9 cellular contexts compared by ENCODE assay signal in the genomic region with DNA sequence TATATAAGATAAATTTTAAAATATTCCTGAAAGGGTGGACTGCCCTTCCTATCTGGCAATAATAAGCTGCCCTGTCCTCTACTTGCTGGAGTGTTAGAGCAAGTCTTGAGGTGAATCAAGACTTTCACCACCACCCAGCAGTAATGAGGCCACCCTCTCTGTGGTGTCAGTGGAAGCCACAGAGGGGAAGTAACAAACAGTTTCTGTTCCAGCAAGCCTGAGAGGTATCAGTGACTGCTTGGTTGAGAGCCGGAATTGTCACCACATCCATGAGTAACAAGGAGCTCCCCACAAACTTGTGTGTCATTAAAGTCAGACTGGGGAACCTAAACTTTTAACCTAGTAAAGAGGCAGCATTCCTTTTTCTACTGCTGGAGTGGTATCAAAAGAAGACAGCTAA.
A peak's percentile ranks its signal among the peaks of the same experiment; 100 is the strongest.
DNase-seq lines count a peak whose midpoint lies in the region; ATAC-seq and TF ChIP-seq lines count a peak whose summit lies in the region.
"Had no signal": no experiment of that assay in that cellular context is flagged by ENCODE, and none has a peak within 500 bp of the region (broad histone marks: within the 10 kb centered on the region; RNA-seq: fewer than 3 reads in every experiment).

No MANE protein-coding gene starts in this region.

- H3K9me3 Mint-ChIP-seq in activated naive CD4-positive, alpha-beta T cell treated with anti-CD3 and anti-CD28 coated beads, Interleukin-2, amount 50 U/mL, for 72 hours: peaks cover 5 to 7% of the 10 kb centered on the region in 2 donors
- peaks cover under 1% of the 10 kb centered on the region for H3K9me3 Mint-ChIP-seq in stimulated activated memory B cell treated with anti-CD40 and anti-IgM and Interleukin-4, amounts not matched to agents 10 μg/mL and 1 μg/mL and 100 μg/mL, for 72 hours

- no peaks in the 10 kb centered on the region for H3K36me3 Mint-ChIP-seq in activated naive CD4-positive, alpha-beta T cell treated with anti-CD3 and anti-CD28 coated beads, Interleukin-2, amount 50 U/mL, for 72 hours
- H3K36me3 Mint-ChIP-seq in stimulated activated memory B cell treated with anti-CD40 and anti-IgM and Interleukin-4, amounts not matched to agents 10 μg/mL and 1 μg/mL and 100 μg/mL, for 72 hours: no peaks in the 10 kb centered on the region

- no peak overlapping the region for H3K4me3 ChIP-seq in uterus

- H3K4me1 Mint-ChIP-seq in stimulated activated memory B cell treated with anti-CD40 and anti-IgM and Interleukin-4, amounts not matched to agents 10 μg/mL and 1 μg/mL and 100 μg/mL, for 72 hours: no peaks in the 10 kb centered on the region

- H3K36me3 ChIP-seq in uterus: no peaks in the 10 kb centered on the region

- H3K4me3 Mint-ChIP-seq in stimulated activated memory B cell treated with anti-CD40 and anti-IgM and Interleukin-4, amounts not matched to agents 10 μg/mL and 1 μg/mL and 100 μg/mL, for 72 hours: no peak overlapping the region

- no peaks in the 10 kb centered on the region for H3K27me3 ChIP-seq in uterus

- no peaks in the 10 kb centered on the region for H3K4me1 ChIP-seq in uterus

- intact Hi-C loops in uterus (cut with DNase I; ENCODE audit: low total_unique reads): no loop called here

- TF ChIP-seq POLR2A in uterus (IDR thresholded peaks at IDR 0.05): no peak

- ATAC-seq in activated naive CD4-positive, alpha-beta T cell treated with anti-CD3 and anti-CD28 coated beads, Interleukin-2, amount 50 U/mL, for 72 hours: peak; percentile 61 to 75
- ATAC-seq in HG03045 (IDR thresholded peaks at IDR 0.05; ENCODE audit: unreplicated experiment): peak; percentile 91
- peak; percentile 85 for ATAC-seq in stimulated activated memory B cell treated with anti-CD40 and anti-IgM and Interleukin-4, amounts not matched to agents 10 μg/mL and 1 μg/mL and 100 μg/mL, for 72 hours

- no peak for DNase-seq in activated naive CD4-positive, alpha-beta T cell treated with anti-CD3 and anti-CD28 coated beads, Interleukin-2, amount 50 U/mL, for 72 hours (ENCODE audit: low spot score in 2 of 2)
- no peak for DNase-seq in activated naive CD4-positive, alpha-beta T cell treated with Interleukin-2 at 50 U/mL for 16 hours
- peak; percentile 14 for DNase-seq in RPMI7951 (ENCODE audit: low read depth)
- DNase-seq in DMS79 (lab: John Stamatoyannopoulos, UW): no peak
- no peak for DNase-seq in iPS-NIHi11 (ENCODE audit: low spot score)
- DNase-seq in uterus: no peak
- DNase-seq: SHP77 treated with DMSO at 0.1 percent for 48 hours had no signal

- H3K27ac ChIP-seq in uterus: no peak overlapping the region

- no peak overlapping the region for H3K27ac Mint-ChIP-seq in activated naive CD4-positive, alpha-beta T cell treated with anti-CD3 and anti-CD28 coated beads, Interleukin-2, amount 50 U/mL, for 72 hours
- H3K27ac Mint-ChIP-seq in stimulated activated memory B cell treated with anti-CD40 and anti-IgM and Interleukin-4, amounts not matched to agents 10 μg/mL and 1 μg/mL and 100 μg/mL, for 72 hours: no peak overlapping the region

- H3K9me3 ChIP-seq in uterus: no peaks in the 10 kb centered on the region

- TF ChIP-seq CTCF in uterus (IDR thresholded peaks at IDR 0.05): no peak

- no peaks in the 10 kb centered on the region for H3K27me3 Mint-ChIP-seq in stimulated activated memory B cell treated with anti-CD40 and anti-IgM and Interleukin-4, amounts not matched to agents 10 μg/mL and 1 μg/mL and 100 μg/mL, for 72 hours
